In the genomic region with DNA sequence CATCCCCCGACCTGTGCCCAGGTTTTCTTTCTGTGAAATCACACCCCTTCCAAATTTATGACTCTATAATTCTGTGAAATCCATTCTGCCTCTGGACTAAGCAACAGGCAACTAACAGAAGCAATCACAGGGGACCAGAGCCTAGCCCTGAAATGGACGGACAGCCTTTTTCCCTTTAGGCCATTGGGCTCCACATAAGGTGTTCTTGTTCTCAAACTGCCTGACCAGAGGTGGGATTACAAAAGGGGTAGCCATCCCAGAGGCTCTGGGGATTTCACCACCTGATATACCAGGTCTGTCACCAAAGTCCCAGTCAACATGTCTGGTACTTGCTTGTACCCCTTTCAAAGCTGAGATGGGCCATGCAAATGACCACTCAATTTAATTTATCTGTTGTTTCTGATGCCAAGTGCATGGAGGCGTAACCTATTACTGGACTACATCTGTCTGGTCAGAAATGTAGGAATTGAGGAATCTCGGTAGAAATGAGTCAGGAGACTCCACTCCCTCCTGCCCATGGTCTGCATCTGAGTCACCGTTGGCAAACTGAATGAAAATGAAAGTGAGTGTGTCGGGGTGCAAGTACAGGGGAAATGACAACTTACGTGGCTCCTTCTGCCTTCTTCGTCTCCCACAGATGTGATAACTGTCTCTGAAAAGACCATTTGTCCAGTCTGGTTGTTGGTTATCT, we compare ENCODE assay signal across 9 cellular contexts. TPM values are rescaled to one million over a fixed set of nuclear protein-coding genes. Genes with fewer than 3 reads are reported as not detected.
A peak's percentile ranks its signal among the peaks of the same experiment; 100 is the strongest.
DNase-seq lines count a peak whose midpoint lies in the region; ATAC-seq and TF ChIP-seq lines count a peak whose summit lies in the region.
"Had no signal": no experiment of that assay in that cellular context is flagged by ENCODE, and none has a peak within 500 bp of the region (broad histone marks: within the 10 kb centered on the region; RNA-seq: fewer than 3 reads in every experiment).

No MANE protein-coding gene starts in this region.

- no peaks in the 10 kb centered on the region for H3K9me3 ChIP-seq in mesenchymal stem cell (ENCODE audit: control insufficient read depth, low read length)

- H3K4me1 ChIP-seq in mesenchymal stem cell (ENCODE audit: control insufficient read depth, insufficient read depth, low read depth, low read length): peaks cover 17% of the 10 kb centered on the region

- peaks cover 29% of the 10 kb centered on the region for H3K79me1 ChIP-seq in mesenchymal stem cell (replicated peaks; ENCODE audit: low read length, poor library complexity, severe bottlenecking)

- H2AFZ ChIP-seq in mesenchymal stem cell (ENCODE audit: low read depth, low read length): no peak overlapping the region

- peak overlapping the region; percentile 58 for H4K91ac ChIP-seq in mesenchymal stem cell (ENCODE audit: low read length)

- H2AK5ac ChIP-seq in mesenchymal stem cell (ENCODE audit: low read length, severe bottlenecking): peak overlapping the region; percentile 83

- H3K36me3 ChIP-seq in BJ (ENCODE audit: control insufficient read depth, insufficient read depth, low read length) (peaks cover 11% of the 10 kb centered on the region), mesenchymal stem cell (ENCODE audit: control insufficient read depth in 1 of 2, insufficient read depth in 2 of 2, low read depth in 1 of 2, low read length in 2 of 2) (peaks cover 11 to 49% of the 10 kb centered on the region in 2 experiments)

- H2BK120ac ChIP-seq in mesenchymal stem cell (ENCODE audit: low read depth, low read length): peak overlapping the region; percentile 13

- no peak for TF ChIP-seq CTCF in BJ (IDR thresholded peaks at IDR 0.05; ENCODE audit: insufficient read depth, low read depth, low read length)

- H3K4me3 ChIP-seq in BJ (ENCODE audit: low read depth, low read length) (no peak overlapping the region), mesenchymal stem cell (ENCODE audit: insufficient read depth in 1 of 2, low read depth in 1 of 2, low read length in 2 of 2) (peak overlapping the region in 1 of 2 experiments; percentile 69)

- H3K27ac ChIP-seq in mesenchymal stem cell (ENCODE audit: low read length, poor library complexity, severe bottlenecking): peak overlapping the region; percentile 80

- POLR2A ChIA-PET in BJ (lab: Charles Lee): no interaction called here

- no peak for ATAC-seq in GM19455 (IDR thresholded peaks at IDR 0.05; ENCODE audit: unreplicated experiment)
- no peak for ATAC-seq in GM21390 (IDR thresholded peaks at IDR 0.05; ENCODE audit: unreplicated experiment)
- ATAC-seq: WTC11 had no signal

- H2BK15ac ChIP-seq in mesenchymal stem cell (ENCODE audit: low read depth, poor library complexity, severe bottlenecking): no peak overlapping the region

- H3K27me3 ChIP-seq in BJ (ENCODE audit: control insufficient read depth, insufficient read depth, low read length) (no peaks in the 10 kb centered on the region), mesenchymal stem cell (ENCODE audit: control insufficient read depth in 1 of 2, insufficient read depth in 1 of 2, low read length in 2 of 2) (no peaks in the 10 kb centered on the region)

- DNase-seq in BJ (ENCODE audit: low read depth) (peak; percentile 73), HPDE6-E6E7 (ENCODE audit: extremely low spot score) (peak; percentile 88), amniotic epithelial cell (ENCODE audit: low read depth) (peak; percentile 92), mesenchymal stem cell (peak; percentile 94), NK-92 (lab: John Stamatoyannopoulos, UW; ENCODE audit: unreplicated experiment) (no peak), NCI-H2227 treated with DMSO at 0.1 percent for 48 hours (lab: John Stamatoyannopoulos, UW) (no peak)

- peak overlapping the region; percentile 6 to 51 for H2BK12ac ChIP-seq in mesenchymal stem cell (ENCODE audit: low read length in 2 of 2)

- peak overlapping the region; percentile 16 to 28 for H3K18ac ChIP-seq in mesenchymal stem cell (ENCODE audit: low read depth in 1 of 2, low read length in 2 of 2)

- H3K9ac ChIP-seq in mesenchymal stem cell (ENCODE audit: low read length): peak overlapping the region; percentile 79

- H3K23ac ChIP-seq in mesenchymal stem cell (ENCODE audit: low read length in 2 of 2): no peak overlapping the region

- WGBS in mesenchymal stem cell: 52% methylated on average over 4 of the region's 8 CpGs

- no peak overlapping the region for H2BK5ac ChIP-seq in mesenchymal stem cell (ENCODE audit: low read depth, low read length, poor library complexity, severe bottlenecking)

- no peak overlapping the region for H3K14ac ChIP-seq in mesenchymal stem cell (ENCODE audit: low read length in 2 of 2)

- CTCF ChIA-PET in BJ (lab: Yijun Ruan, JAX): interaction anchor here (1.4 kb wide), 1 partner anchor 31 kb away, joined by 3 read pairs; no protein-coding TSS in a partner anchor

- H4K8ac ChIP-seq in mesenchymal stem cell (ENCODE audit: low read length): peak overlapping the region; percentile 45

- peak overlapping the region; percentile 20 for H3K4me2 ChIP-seq in mesenchymal stem cell (ENCODE audit: low read length, poor library complexity, severe bottlenecking)

- no peak overlapping the region for H3K4ac ChIP-seq in mesenchymal stem cell (ENCODE audit: low read depth in 1 of 2, low read length in 2 of 2)

RNA-seq across cellular contexts. Expression of gene DKK3, which starts 10.2 kb away (rescaled TPM):
- polyA plus RNA-seq in BJ (2011; rRNA removed): 1,093 and 1,276 TPM in 2 replicates
- polyA minus RNA-seq in BJ (2011; rRNA and poly(A)+ RNA removed): 248 and 273 TPM in 2 replicates
- polyA plus RNA-seq in mesenchymal stem cell (2013, experiment 1 of 2): 686 TPM
- 701 TPM for polyA plus RNA-seq in mesenchymal stem cell (2013, experiment 2 of 2)

Comparison
In these comparisons a context has a peak if more than half of its experiments do, and no peak if none do; other contexts are left out.
1. DNase-seq: peak in BJ (single experiment), HPDE6-E6E7 (single experiment), amniotic epithelial cell (single experiment) and mesenchymal stem cell (single experiment); none in NK-92 (single experiment) and NCI-H2227 treated with DMSO at 0.1 percent for 48 hours (single experiment).